Comparison of ENCODE assay signal across 11 cellular contexts in genomic region chr5:163569284-163569683, GRCh38.
DNase-seq lines count a peak whose midpoint lies in the region; ATAC-seq, FAIRE-seq and TF ChIP-seq lines count a peak whose summit lies in the region.
"Had no signal": no experiment of that assay in that cellular context is flagged by ENCODE, and none has a peak within 500 bp of the region (broad histone marks: within the 10 kb centered on the region; RNA-seq: fewer than 3 reads in every experiment).

No MANE protein-coding gene starts in this region.

- H3K36me3 ChIP-seq in heart right ventricle: no peaks in the 10 kb centered on the region
- no peaks in the 10 kb centered on the region for H3K36me3 ChIP-seq in pancreas

- 63 to 66% methylated on average over 1 of the region's 1 CpG for WGBS in heart right ventricle, 2 donors
- WGBS in pancreas, 2 donors: 56 to 71% methylated on average over 1 of the region's 1 CpG

- no peak overlapping the region for H3K27ac ChIP-seq in heart right ventricle
- H3K27ac ChIP-seq in pancreas: no peak overlapping the region
- H3K27ac ChIP-seq: parathyroid adenoma had no signal

- no peak for ATAC-seq in heart right ventricle
- ATAC-seq in HG03521 (IDR thresholded peaks at IDR 0.05; ENCODE audit: unreplicated experiment): no peak
- ATAC-seq in pancreas: no peak

- H3K27me3 ChIP-seq in heart right ventricle (peaks cover 0 to 53% (median 29%) of the 10 kb centered on the region in 7 donors), pancreas (no peaks in the 10 kb centered on the region)

- no peak overlapping the region for H3K4me3 ChIP-seq in heart right ventricle
- no peak overlapping the region for H3K4me3 ChIP-seq in pancreas

- peaks cover 0 to 24% (median 14%) of the 10 kb centered on the region in 9 donors for H3K4me1 ChIP-seq in heart right ventricle
- H3K4me1 ChIP-seq in pancreas: peaks cover 0 to 10% (median 6%) of the 10 kb centered on the region in 3 donors
- H3K4me1 ChIP-seq: parathyroid adenoma had no signal

- no peak for FAIRE-seq in pancreas (lab: Jason Lieb, UNC)
- FAIRE-seq: A204.1 had no signal

- intact Hi-C loops in heart right ventricle (cut with DNase I): loop anchor here in 9 of 10 donors (5.0 to 10.0 kb wide), 5 partner anchors 936 to 1638 kb away; no protein-coding TSS in a partner anchor
- intact Hi-C loops in pancreas (cut with DNase I): loop anchor here in 2 of 3 donors (10.0 kb wide), 1 partner anchor 936 kb away; no protein-coding TSS in a partner anchor

- TF ChIP-seq CTCF in heart right ventricle (IDR thresholded peaks at IDR 0.05): no peak
- no peak for TF ChIP-seq CTCF in pancreas (IDR thresholded peaks at IDR 0.05)

- DNase-seq in NCI-H1417 (lab: John Stamatoyannopoulos, UW) (peak in 2 of 3 experiments; percentile 11 to 65), NCI-H1417 treated with DMSO at 0.1 percent for 48 hours (lab: John Stamatoyannopoulos, UW) (no peak), NCI-H524 treated with DMSO at 0.1 percent for 48 hours (lab: John Stamatoyannopoulos, UW) (peak; percentile 52), dedifferentiated amniotic fluid mesenchymal stem cell (ENCODE audit: extremely low spot score) (peak; percentile 23), retina (peak; percentile 28), heart right ventricle (no peak), pancreas (no peak)
- DNase-seq: activated CD4-positive, alpha-beta T cell treated with anti-CD3 and anti-CD28 coated beads, Interleukin-2, amount 50 U/mL, for 48 hours had no signal

- H3K9me3 ChIP-seq in heart right ventricle (no peaks in the 10 kb centered on the region), pancreas (no peaks in the 10 kb centered on the region)

Comparison
In these comparisons a context has a peak if more than half of its experiments do, and no peak if none do; other contexts are left out.
1. DNase-seq: peak in NCI-H1417 (2 of 3), NCI-H524 treated with DMSO at 0.1 percent for 48 hours (single experiment), dedifferentiated amniotic fluid mesenchymal stem cell (single experiment) and retina (single experiment); none in NCI-H1417 treated with DMSO at 0.1 percent for 48 hours (single experiment), heart right ventricle (0 of 2) and pancreas (0 of 6).